22 cellular contexts compared by ENCODE assay signal in genomic region chr3:24832878-24833277, GRCh38.
"Had no signal": no experiment of that assay in that cellular context is flagged by ENCODE, and none has a peak within 500 bp of the region (broad histone marks: within the 10 kb centered on the region; RNA-seq: fewer than 3 reads in every experiment).

No MANE protein-coding gene starts in this region.

- DNase-seq: activated CD4-positive, alpha-beta T cell treated with anti-CD3 and anti-CD28 coated beads, Interleukin-2, amount 10 ng/mL, durations not matched to agents 24 days and 14 days; activated CD8-positive, alpha-beta T cell treated with anti-CD3 and anti-CD28 coated beads, Interleukin-2, amount 10 ng/mL, durations not matched to agents 7 days and 5 days; activated effector memory CD4-positive, alpha-beta T cell treated with Interleukin-2 at 50 U/mL for 16 hours; activated naive CD4-positive, alpha-beta T cell treated with anti-CD3 and anti-CD28 coated beads, Interleukin-2, amount 10 ng/mL, durations not matched to agents 7 days and 5 days; activated naive CD8-positive, alpha-beta T cell treated with anti-CD3 and anti-CD28 coated beads, Interleukin-2, amount 50 U/mL, for 24 hours; activated T-cell treated with anti-CD3 and anti-CD28 coated beads, Interleukin-2, amount 50 U/mL, for 4 hours; anterior cingulate cortex; effector CD8-positive, alpha-beta T cell; foreskin melanocyte; left lung; midbrain; nephron progenitor cell; occipital lobe; stimulated activated CD4-positive, alpha-beta T cell treated with anti-CD3 and anti-CD28 coated beads, Interleukin-15, amount 100 ng/mL, for 24 hours; stimulated activated CD4-positive, alpha-beta T cell treated with anti-CD3 and anti-CD28 coated beads, Interleukin-2, amount 100 ng/mL, for 48 hours; stimulated activated naive CD8-positive, alpha-beta T cell treated with anti-CD3 and anti-CD28 coated beads, Interleukin-15, amount 100 ng/mL, for 72 hours; T-helper 1 cell; T-helper 9 cell; transverse colon had no signal

- H3K9me3 ChIP-seq: left lung, suprapubic skin, transverse colon, vagina had no signal

- H3K36me3 ChIP-seq: left lung, suprapubic skin, transverse colon, vagina had no signal

- H3K27me3 ChIP-seq: vagina had no signal

- ATAC-seq: activated CD8-positive, alpha-beta T cell treated with anti-CD3 and anti-CD28 coated beads, Interleukin-2, amount 10 ng/mL, durations not matched to agents 7 days and 5 days; activated naive CD8-positive, alpha-beta T cell treated with anti-CD3 and anti-CD28 coated beads, Interleukin-2, amount 50 U/mL, for 24 hours; activated T-cell treated with anti-CD3 and anti-CD28 coated beads, Interleukin-2, amount 50 U/mL, for 4 hours; left lung; stimulated activated naive CD8-positive, alpha-beta T cell treated with anti-CD3 and anti-CD28 coated beads, Interleukin-15, amount 100 ng/mL, for 72 hours had no signal

- H3K27ac ChIP-seq: left lung, skin epidermis, suprapubic skin, transverse colon, vagina had no signal

- H3K4me3 ChIP-seq: left lung, skin epidermis, suprapubic skin, transverse colon, vagina had no signal
